1 cellular context compared by ENCODE assay signal in genomic region chr22:45469573-45470383, GRCh38.
TF ChIP-seq lines count a peak whose summit lies in the region.

No MANE protein-coding gene starts in this region.

TF ChIP-seq in IMR-90, 13 proteins besides CTCF, POLR2A, EP300 and RAD21:
- TF ChIP-seq CHD1 (IDR thresholded peaks at IDR 0.05; ENCODE audit: low read depth, low read length) (no peak), CEBPB (IDR thresholded peaks at IDR 0.05; ENCODE audit: low read depth, low read length) (0 out of 2 replicates have a peak, but pooled peaks have one; percentile 24), MAZ (IDR thresholded peaks at IDR 0.05; ENCODE audit: borderline replicate concordance, low read depth, low read length) (no peak)
